Comparison of ENCODE assay signal across 1 cellular context in genomic region chr3:189270248-189270832, GRCh38.
TF ChIP-seq lines count a peak whose summit lies in the region.

No MANE protein-coding gene starts in this region.

TF ChIP-seq in HEK293, 187 proteins besides CTCF, POLR2A, EP300 and RAD21 (continued from another document):
- TF ChIP-seq ZNF350 (tag by site-specific recombination; IDR thresholded peaks at IDR 0.05) (no peak), ZNF623 (tag by site-specific recombination; IDR thresholded peaks at IDR 0.05) (no peak), ZNF146 (tag by site-specific recombination; IDR thresholded peaks at IDR 0.05) (no peak), GFI1B (tag by site-specific recombination; IDR thresholded peaks at IDR 0.05) (no peak)
